ENCODE assay signal across 15 cellular contexts in the genomic region with DNA sequence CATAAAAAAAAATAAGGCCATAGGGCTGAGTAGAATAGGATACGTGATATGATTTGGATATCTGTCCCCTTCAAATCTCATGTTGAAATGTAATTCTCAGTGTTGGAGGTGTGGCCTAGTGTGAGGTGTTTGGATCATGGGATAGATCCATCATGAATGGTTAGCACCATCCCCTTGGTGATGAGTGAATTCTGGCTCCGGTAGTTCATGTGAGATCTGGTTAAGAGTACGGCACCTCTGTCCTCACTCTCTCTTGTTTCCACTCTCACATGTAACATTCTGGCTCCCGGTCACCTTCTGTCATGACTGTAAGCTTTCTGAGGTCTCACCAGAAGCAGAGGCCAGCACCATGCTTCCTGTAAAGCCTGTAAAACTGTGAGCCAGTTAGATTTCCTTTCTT.
"Had no signal": no experiment of that assay in that cellular context is flagged by ENCODE, and none has a peak within 500 bp of the region (broad histone marks: within the 10 kb centered on the region; RNA-seq: fewer than 3 reads in every experiment).

No MANE protein-coding gene starts in this region.

- H3K9me3 Mint-ChIP-seq: naive thymus-derived CD8-positive, alpha-beta T cell; type B pancreatic cell had no signal

- H3K27me3 ChIP-seq: sigmoid colon, stomach, thyroid gland had no signal

- ATAC-seq: naive thymus-derived CD8-positive, alpha-beta T cell had no signal

- H3K9me3 ChIP-seq: neutrophil, sigmoid colon, stomach, thyroid gland had no signal

- H3K36me3 ChIP-seq: neutrophil, sigmoid colon, stomach, thyroid gland had no signal

- DNase-seq: effector CD8-positive, alpha-beta T cell; foreskin melanocyte; left cardiac atrium; mesendoderm; naive thymus-derived CD8-positive, alpha-beta T cell; sigmoid colon; stimulated activated CD4-positive, alpha-beta T cell treated with anti-CD3 and anti-CD28 coated beads, Interleukin-2, amount 100 ng/mL, for 24 hours; stimulated activated CD4-positive, alpha-beta T cell treated with anti-CD3 and anti-CD28 coated beads, Interleukin-4, amount 100 ng/mL, for 4 hours; stimulated activated naive CD4-positive, alpha-beta T cell; stomach; thyroid gland had no signal

- H3K27me3 Mint-ChIP-seq: naive thymus-derived CD8-positive, alpha-beta T cell; type B pancreatic cell had no signal

- H3K4me3 ChIP-seq: coronary artery, sigmoid colon, skin epidermis, stomach, thyroid gland had no signal

- H3K27ac ChIP-seq: coronary artery, neutrophil, sigmoid colon, skin epidermis, stomach, thyroid gland had no signal

- H3K27ac Mint-ChIP-seq: type B pancreatic cell had no signal

- H3K4me3 Mint-ChIP-seq: naive thymus-derived CD8-positive, alpha-beta T cell; type B pancreatic cell had no signal
